In the genomic region with DNA sequence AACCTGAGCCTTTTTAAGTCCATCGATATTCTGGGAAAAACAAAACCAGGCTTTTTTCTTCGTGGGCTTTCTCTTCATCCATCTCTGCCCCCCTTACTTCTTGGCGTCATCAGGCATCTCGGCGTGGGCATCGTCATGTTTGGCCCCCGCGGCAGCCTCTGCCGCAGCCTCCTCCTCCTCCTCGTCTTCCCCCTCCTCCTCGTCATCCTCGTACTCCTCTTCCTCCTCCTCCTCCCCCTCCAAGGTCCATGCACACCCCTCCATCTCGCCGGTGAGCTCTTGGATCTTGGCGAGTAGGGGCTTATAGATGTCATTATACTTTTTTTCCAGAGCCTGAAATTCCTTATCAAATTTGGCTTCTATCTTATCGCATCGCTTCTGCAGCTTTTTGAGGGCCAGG, we compare ENCODE assay signal across 9 cellular contexts. TPM values are rescaled to one million over a fixed set of nuclear protein-coding genes. Genes with fewer than 3 reads are reported as not detected.
DNase-seq lines count a peak whose midpoint lies in the region; ATAC-seq lines count a peak whose summit lies in the region.
"Had no signal": no experiment of that assay in that cellular context is flagged by ENCODE, and none has a peak within 500 bp of the region (broad histone marks: within the 10 kb centered on the region; RNA-seq: fewer than 3 reads in every experiment).

No MANE protein-coding gene starts in this region.

- intact Hi-C loops in Right ventricle myocardium superior (cut with DNase I), result no loop called here
- intact Hi-C loops in cardiac septum (cut with DNase I), result no loop called here

- no peaks in the 10 kb centered on the region for H3K27me3 Mint-ChIP-seq in activated T-helper 17 cell treated with anti-CD3 and anti-CD28 coated beads, Interleukin-2, amount 50 U/mL, for 72 hours

- no peaks in the 10 kb centered on the region for H3K9me3 Mint-ChIP-seq in activated T-helper 17 cell treated with anti-CD3 and anti-CD28 coated beads, Interleukin-2, amount 50 U/mL, for 72 hours

- ATAC-seq in Right ventricle myocardium superior (ENCODE audit: poor library complexity), result peak; percentile 44
- peak; percentile 40 for ATAC-seq in activated T-helper 17 cell treated with anti-CD3 and anti-CD28 coated beads, Interleukin-2, amount 50 U/mL, for 72 hours (replicated peaks)
- no peak for ATAC-seq in HG02870 (IDR thresholded peaks at IDR 0.05; ENCODE audit: unreplicated experiment)
- no peak for ATAC-seq in HG02798 (IDR thresholded peaks at IDR 0.05; ENCODE audit: poor library complexity, unreplicated experiment)

- H3K36me3 Mint-ChIP-seq in activated T-helper 17 cell treated with anti-CD3 and anti-CD28 coated beads, Interleukin-2, amount 50 U/mL, for 72 hours (ENCODE audit: low read depth), result peaks cover 47% of the 10 kb centered on the region

- DNase-seq in Right ventricle myocardium superior (no peak), cardiac septum (ENCODE audit: low spot score) (no peak), glomerular visceral epithelial cell (ENCODE audit: extremely low spot score) (peak; percentile 29), pons (ENCODE audit: low spot score) (peak; percentile 29), NCI-H187 treated with DMSO at 0.1 percent for 48 hours (lab: John Stamatoyannopoulos, UW) (no peak)
- DNase-seq: DND-41 had no signal

- H3K4me1 Mint-ChIP-seq in activated T-helper 17 cell treated with anti-CD3 and anti-CD28 coated beads, Interleukin-2, amount 50 U/mL, for 72 hours, result peaks cover 5% of the 10 kb centered on the region

- H3K4me3 Mint-ChIP-seq in activated T-helper 17 cell treated with anti-CD3 and anti-CD28 coated beads, Interleukin-2, amount 50 U/mL, for 72 hours, result peak overlapping the region; percentile 84

- peak overlapping the region; percentile 75 for H3K27ac Mint-ChIP-seq in activated T-helper 17 cell treated with anti-CD3 and anti-CD28 coated beads, Interleukin-2, amount 50 U/mL, for 72 hours

RNA-seq across cellular contexts. Expression of gene NAP1L5, which starts 0.5 kb away (rescaled TPM):
- total RNA-seq in Right ventricle myocardium superior (1.9 TPM), cardiac septum (7.0 TPM)
- 1 to 10 TPM; 2.0 to 4.1 TPM for total RNA-seq in activated T-helper 17 cell treated with anti-CD3 and anti-CD28 coated beads, Interleukin-2, amount 50 U/mL, for 72 hours

Comparison
In these comparisons a context has a peak if more than half of its experiments do, and no peak if none do; other contexts are left out.
1. ATAC-seq: peak in Right ventricle myocardium superior (single experiment) and activated T-helper 17 cell treated with anti-CD3 and anti-CD28 coated beads, Interleukin-2, amount 50 U/mL, for 72 hours (single experiment); none in HG02870 (single experiment) and HG02798 (single experiment).
2. DNase-seq: peak in glomerular visceral epithelial cell (single experiment) and pons (single experiment); none in Right ventricle myocardium superior (single experiment), cardiac septum (single experiment) and NCI-H187 treated with DMSO at 0.1 percent for 48 hours (single experiment).